ENCODE assay signal across 18 cellular contexts in genomic region chr6:38975621-38976049, GRCh38.
"Had no signal": no experiment of that assay in that cellular context is flagged by ENCODE, and none has a peak within 500 bp of the region (broad histone marks: within the 10 kb centered on the region; RNA-seq: fewer than 3 reads in every experiment).

No MANE protein-coding gene starts in this region.

- H3K27me3 ChIP-seq: cardiac muscle cell had no signal

- H3K36me3 ChIP-seq: cardiac muscle cell, esophagus squamous epithelium, transverse colon had no signal

- H3K9ac ChIP-seq: parathyroid adenoma had no signal

- H3K79me2 ChIP-seq: parathyroid adenoma had no signal

- ATAC-seq: left colon; mucosa of descending colon; naive thymus-derived CD4-positive, alpha-beta T cell had no signal

- H3K36me3 Mint-ChIP-seq: naive thymus-derived CD4-positive, alpha-beta T cell had no signal

- H3K4me1 Mint-ChIP-seq: naive thymus-derived CD4-positive, alpha-beta T cell had no signal

- DNase-seq: activated CD4-positive, alpha-beta T cell treated with anti-CD3 and anti-CD28 coated beads, Interleukin-2, amount 50 U/mL, for 48 hours; activated naive CD4-positive, alpha-beta T cell treated with anti-CD3 and anti-CD28 coated beads, Interleukin-2, amount 50 U/mL, for 16 hours; activated T-cell treated with anti-CD3 and anti-CD28 coated beads, Interleukin-2, amount 50 U/mL, for 1 hour; esophagus squamous epithelium; foreskin melanocyte; left colon; mammary epithelial cell; mucosa of descending colon; naive thymus-derived CD4-positive, alpha-beta T cell; retina; stimulated activated CD4-positive, alpha-beta T cell treated with anti-CD3 and anti-CD28 coated beads, Interleukin-4, amount 100 ng/mL, for 24 hours; stimulated activated naive CD4-positive, alpha-beta T cell treated with Interleukin-2 at 50 U/mL for 16 hours; substantia nigra; T-helper 9 cell; transverse colon had no signal

- H3K4me1 ChIP-seq: esophagus squamous epithelium, parathyroid adenoma had no signal

- H3K9me3 ChIP-seq: esophagus squamous epithelium, mucosa of descending colon, transverse colon had no signal

- H3K27ac ChIP-seq: cardiac muscle cell, esophagus squamous epithelium, parathyroid adenoma, skin epidermis, transverse colon had no signal

- H3K27ac Mint-ChIP-seq: naive thymus-derived CD4-positive, alpha-beta T cell had no signal

- H3K4me3 ChIP-seq: cardiac muscle cell, esophagus squamous epithelium, mucosa of descending colon, skin epidermis, transverse colon had no signal

- H3K4me3 Mint-ChIP-seq: naive thymus-derived CD4-positive, alpha-beta T cell had no signal

- H3K9me3 Mint-ChIP-seq: naive thymus-derived CD4-positive, alpha-beta T cell had no signal
